Comparison of ENCODE assay signal across 2 cellular contexts in genomic region chr10:119070395-119071165, GRCh38.
TF ChIP-seq lines count a peak whose summit lies in the region.

No MANE protein-coding gene starts in this region.

TF ChIP-seq in HepG2, 621 proteins besides CTCF, POLR2A, EP300 and RAD21:
- TF ChIP-seq FOXK2 (IDR thresholded peaks at IDR 0.05) (no peak), ZBTB40 (IDR thresholded peaks at IDR 0.05) (no peak), ZBTB40 (CRISPR knock-in tag; IDR thresholded peaks at IDR 0.05) (no peak), ZNF891 (CRISPR knock-in tag; IDR thresholded peaks at IDR 0.05) (no peak), ZNF256 (CRISPR knock-in tag; conservative IDR thresholded peaks at IDR 0.05) (no peak), SRY (CRISPR knock-in tag; IDR thresholded peaks at IDR 0.05) (no peak), ZSCAN22 (CRISPR knock-in tag; IDR thresholded peaks at IDR 0.05) (no peak), TAF1 (CRISPR knock-in tag; IDR thresholded peaks at IDR 0.05) (no peak), LCORL (IDR thresholded peaks at IDR 0.05) (no peak), LCORL (CRISPR knock-in tag; IDR thresholded peaks at IDR 0.05) (no peak), POLR2AphosphoS2 (IDR thresholded peaks at IDR 0.05; ENCODE audit: low read depth, low read length) (peak; percentile 3; the same call in 1 of the 2 replicates), ZNF878 (CRISPR knock-in tag; IDR thresholded peaks at IDR 0.05) (no peak), SYNCRIP (IDR thresholded peaks at IDR 0.05; ENCODE audit: insufficient read depth, low read depth, low read length) (no peak), RBM22 (optimal IDR thresholded peaks at IDR 0.05; ENCODE audit: low read length) (peak; percentile 94), TMF1 (CRISPR knock-in tag; IDR thresholded peaks at IDR 0.05; ENCODE audit: low read depth) (no peak), ZNF234 (CRISPR knock-in tag; conservative IDR thresholded peaks at IDR 0.05) (no peak)

TF ChIP-seq in WTC11, 78 proteins besides CTCF, POLR2A, EP300 and RAD21:
- TF ChIP-seq ZSCAN18 (CRISPR knock-in tag; IDR thresholded peaks at IDR 0.05): no peak
- TF ChIP-seq FOXP1 (CRISPR knock-in tag; IDR thresholded peaks at IDR 0.05; ENCODE audit: borderline replicate concordance): no peak
